ENCODE assay signal across 2 cellular contexts in the genomic region with DNA sequence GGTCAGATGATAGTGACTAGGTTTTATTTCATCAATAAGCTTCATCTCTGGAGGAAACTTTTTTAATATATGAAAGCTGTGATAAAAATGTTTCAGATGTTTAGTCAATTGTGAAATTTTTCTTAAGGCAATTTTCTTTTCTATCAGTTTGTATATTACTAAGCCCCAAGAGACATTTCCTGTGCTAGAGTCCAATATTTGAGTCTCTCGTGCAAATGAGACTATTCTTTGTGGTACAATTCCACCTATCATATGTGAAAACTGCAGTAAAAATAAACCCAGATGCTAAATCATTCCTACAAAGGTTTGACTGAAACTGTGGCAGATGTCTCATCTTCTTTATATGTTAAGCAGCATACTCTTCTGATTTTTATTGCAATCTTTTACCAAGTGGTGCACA.
TF ChIP-seq lines count a peak whose summit lies in the region.

No MANE protein-coding gene starts in this region.

TF ChIP-seq in SK-N-SH, 30 proteins besides CTCF, POLR2A, EP300 and RAD21 (continued from another document):
- TF ChIP-seq, protein P1, sequence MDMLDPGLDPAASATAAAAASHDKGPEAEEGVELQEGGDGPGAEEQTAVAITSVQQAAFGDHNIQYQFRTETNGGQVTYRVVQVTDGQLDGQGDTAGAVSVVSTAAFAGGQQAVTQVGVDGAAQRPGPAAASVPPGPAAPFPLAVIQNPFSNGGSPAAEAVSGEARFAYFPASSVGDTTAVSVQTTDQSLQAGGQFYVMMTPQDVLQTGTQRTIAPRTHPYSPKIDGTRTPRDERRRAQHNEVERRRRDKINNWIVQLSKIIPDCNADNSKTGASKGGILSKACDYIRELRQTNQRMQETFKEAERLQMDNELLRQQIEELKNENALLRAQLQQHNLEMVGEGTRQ (IDR thresholded peaks at IDR 0.05; ENCODE audit: borderline replicate concordance, low read depth, low read length), result no peak
- no peak for TF ChIP-seq GABPA (IDR thresholded peaks at IDR 0.05; ENCODE audit: low read depth)
- TF ChIP-seq, protein P2, sequence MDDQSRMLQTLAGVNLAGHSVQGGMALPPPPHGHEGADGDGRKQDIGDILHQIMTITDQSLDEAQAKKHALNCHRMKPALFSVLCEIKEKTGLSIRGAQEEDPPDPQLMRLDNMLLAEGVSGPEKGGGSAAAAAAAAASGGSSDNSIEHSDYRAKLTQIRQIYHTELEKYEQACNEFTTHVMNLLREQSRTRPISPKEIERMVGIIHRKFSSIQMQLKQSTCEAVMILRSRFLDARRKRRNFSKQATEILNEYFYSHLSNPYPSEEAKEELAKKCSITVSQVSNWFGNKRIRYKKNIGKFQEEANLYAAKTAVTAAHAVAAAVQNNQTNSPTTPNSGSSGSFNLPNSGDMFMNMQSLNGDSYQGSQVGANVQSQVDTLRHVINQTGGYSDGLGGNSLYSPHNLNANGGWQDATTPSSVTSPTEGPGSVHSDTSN (IDR thresholded peaks at IDR 0.05), result no peak
- no peak for TF ChIP-seq RCOR1 (IDR thresholded peaks at IDR 0.05; ENCODE audit: low read length)
- TF ChIP-seq NFIC (IDR thresholded peaks at IDR 0.05; ENCODE audit: borderline replicate concordance), result no peak
- no peak for TF ChIP-seq MXI1 (IDR thresholded peaks at IDR 0.05; ENCODE audit: low read depth, low read length)
- TF ChIP-seq NRF1 (IDR thresholded peaks at IDR 0.05; ENCODE audit: low read depth, low read length), result no peak
- TF ChIP-seq, protein P3, sequence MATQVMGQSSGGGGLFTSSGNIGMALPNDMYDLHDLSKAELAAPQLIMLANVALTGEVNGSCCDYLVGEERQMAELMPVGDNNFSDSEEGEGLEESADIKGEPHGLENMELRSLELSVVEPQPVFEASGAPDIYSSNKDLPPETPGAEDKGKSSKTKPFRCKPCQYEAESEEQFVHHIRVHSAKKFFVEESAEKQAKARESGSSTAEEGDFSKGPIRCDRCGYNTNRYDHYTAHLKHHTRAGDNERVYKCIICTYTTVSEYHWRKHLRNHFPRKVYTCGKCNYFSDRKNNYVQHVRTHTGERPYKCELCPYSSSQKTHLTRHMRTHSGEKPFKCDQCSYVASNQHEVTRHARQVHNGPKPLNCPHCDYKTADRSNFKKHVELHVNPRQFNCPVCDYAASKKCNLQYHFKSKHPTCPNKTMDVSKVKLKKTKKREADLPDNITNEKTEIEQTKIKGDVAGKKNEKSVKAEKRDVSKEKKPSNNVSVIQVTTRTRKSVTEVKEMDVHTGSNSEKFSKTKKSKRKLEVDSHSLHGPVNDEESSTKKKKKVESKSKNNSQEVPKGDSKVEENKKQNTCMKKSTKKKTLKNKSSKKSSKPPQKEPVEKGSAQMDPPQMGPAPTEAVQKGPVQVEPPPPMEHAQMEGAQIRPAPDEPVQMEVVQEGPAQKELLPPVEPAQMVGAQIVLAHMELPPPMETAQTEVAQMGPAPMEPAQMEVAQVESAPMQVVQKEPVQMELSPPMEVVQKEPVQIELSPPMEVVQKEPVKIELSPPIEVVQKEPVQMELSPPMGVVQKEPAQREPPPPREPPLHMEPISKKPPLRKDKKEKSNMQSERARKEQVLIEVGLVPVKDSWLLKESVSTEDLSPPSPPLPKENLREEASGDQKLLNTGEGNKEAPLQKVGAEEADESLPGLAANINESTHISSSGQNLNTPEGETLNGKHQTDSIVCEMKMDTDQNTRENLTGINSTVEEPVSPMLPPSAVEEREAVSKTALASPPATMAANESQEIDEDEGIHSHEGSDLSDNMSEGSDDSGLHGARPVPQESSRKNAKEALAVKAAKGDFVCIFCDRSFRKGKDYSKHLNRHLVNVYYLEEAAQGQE (IDR thresholded peaks at IDR 0.05; ENCODE audit: low read depth, low read length), result no peak
- TF ChIP-seq FOXJ3 (CRISPR knock-in tag; IDR thresholded peaks at IDR 0.05), result no peak
- TF ChIP-seq, protein P4, sequence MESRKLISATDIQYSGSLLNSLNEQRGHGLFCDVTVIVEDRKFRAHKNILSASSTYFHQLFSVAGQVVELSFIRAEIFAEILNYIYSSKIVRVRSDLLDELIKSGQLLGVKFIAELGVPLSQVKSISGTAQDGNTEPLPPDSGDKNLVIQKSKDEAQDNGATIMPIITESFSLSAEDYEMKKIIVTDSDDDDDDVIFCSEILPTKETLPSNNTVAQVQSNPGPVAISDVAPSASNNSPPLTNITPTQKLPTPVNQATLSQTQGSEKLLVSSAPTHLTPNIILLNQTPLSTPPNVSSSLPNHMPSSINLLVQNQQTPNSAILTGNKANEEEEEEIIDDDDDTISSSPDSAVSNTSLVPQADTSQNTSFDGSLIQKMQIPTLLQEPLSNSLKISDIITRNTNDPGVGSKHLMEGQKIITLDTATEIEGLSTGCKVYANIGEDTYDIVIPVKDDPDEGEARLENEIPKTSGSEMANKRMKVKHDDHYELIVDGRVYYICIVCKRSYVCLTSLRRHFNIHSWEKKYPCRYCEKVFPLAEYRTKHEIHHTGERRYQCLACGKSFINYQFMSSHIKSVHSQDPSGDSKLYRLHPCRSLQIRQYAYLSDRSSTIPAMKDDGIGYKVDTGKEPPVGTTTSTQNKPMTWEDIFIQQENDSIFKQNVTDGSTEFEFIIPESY (IDR thresholded peaks at IDR 0.05; ENCODE audit: borderline replicate concordance, low read depth), result no peak
- no peak for TF ChIP-seq SMC3 (IDR thresholded peaks at IDR 0.05; ENCODE audit: low read depth, low read length)
- TF ChIP-seq ELF1 (IDR thresholded peaks at IDR 0.05), result no peak

TF ChIP-seq in SK-N-SH treated with all-trans-retinoic acid at 6 μM for 48 hours, 23 proteins besides CTCF, POLR2A, EP300 and RAD21 (continued from another document):
- TF ChIP-seq, protein P5, sequence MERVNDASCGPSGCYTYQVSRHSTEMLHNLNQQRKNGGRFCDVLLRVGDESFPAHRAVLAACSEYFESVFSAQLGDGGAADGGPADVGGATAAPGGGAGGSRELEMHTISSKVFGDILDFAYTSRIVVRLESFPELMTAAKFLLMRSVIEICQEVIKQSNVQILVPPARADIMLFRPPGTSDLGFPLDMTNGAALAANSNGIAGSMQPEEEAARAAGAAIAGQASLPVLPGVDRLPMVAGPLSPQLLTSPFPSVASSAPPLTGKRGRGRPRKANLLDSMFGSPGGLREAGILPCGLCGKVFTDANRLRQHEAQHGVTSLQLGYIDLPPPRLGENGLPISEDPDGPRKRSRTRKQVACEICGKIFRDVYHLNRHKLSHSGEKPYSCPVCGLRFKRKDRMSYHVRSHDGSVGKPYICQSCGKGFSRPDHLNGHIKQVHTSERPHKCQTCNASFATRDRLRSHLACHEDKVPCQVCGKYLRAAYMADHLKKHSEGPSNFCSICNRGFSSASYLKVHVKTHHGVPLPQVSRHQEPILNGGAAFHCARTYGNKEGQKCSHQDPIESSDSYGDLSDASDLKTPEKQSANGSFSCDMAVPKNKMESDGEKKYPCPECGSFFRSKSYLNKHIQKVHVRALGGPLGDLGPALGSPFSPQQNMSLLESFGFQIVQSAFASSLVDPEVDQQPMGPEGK (CRISPR knock-in tag; IDR thresholded peaks at IDR 0.05; ENCODE audit: borderline replicate concordance), result no peak
- TF ChIP-seq ISL1 (CRISPR knock-in tag; IDR thresholded peaks at IDR 0.05) (no peak), ESRRG (CRISPR knock-in tag; IDR thresholded peaks at IDR 0.05) (no peak), OSR1 (CRISPR knock-in tag; IDR thresholded peaks at IDR 0.05) (no peak), ZC3H10 (CRISPR knock-in tag; IDR thresholded peaks at IDR 0.05) (no peak)
- TF ChIP-seq, protein P6, sequence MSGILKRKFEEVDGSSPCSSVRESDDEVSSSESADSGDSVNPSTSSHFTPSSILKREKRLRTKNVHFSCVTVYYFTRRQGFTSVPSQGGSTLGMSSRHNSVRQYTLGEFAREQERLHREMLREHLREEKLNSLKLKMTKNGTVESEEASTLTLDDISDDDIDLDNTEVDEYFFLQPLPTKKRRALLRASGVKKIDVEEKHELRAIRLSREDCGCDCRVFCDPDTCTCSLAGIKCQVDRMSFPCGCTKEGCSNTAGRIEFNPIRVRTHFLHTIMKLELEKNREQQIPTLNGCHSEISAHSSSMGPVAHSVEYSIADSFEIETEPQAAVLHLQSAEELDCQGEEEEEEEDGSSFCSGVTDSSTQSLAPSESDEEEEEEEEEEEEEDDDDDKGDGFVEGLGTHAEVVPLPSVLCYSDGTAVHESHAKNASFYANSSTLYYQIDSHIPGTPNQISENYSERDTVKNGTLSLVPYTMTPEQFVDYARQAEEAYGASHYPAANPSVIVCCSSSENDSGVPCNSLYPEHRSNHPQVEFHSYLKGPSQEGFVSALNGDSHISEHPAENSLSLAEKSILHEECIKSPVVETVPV (CRISPR knock-in tag; IDR thresholded peaks at IDR 0.05), result no peak
